In genomic region chr2:126886201-126886905, GRCh38 we compare ENCODE assay signal across 1 cellular context.
TF ChIP-seq lines count a peak whose summit lies in the region.

No MANE protein-coding gene starts in this region.

TF ChIP-seq in K562, 482 proteins besides CTCF, POLR2A, EP300 and RAD21 (continued from another document and continues in another):
- peak; percentile 41; the same call in 1 of the 2 replicates for TF ChIP-seq MTA3 (IDR thresholded peaks at IDR 0.05; ENCODE audit: borderline replicate concordance)
- TF ChIP-seq YBX1 (IDR thresholded peaks at IDR 0.05) = no peak
- TF ChIP-seq CTCFL (IDR thresholded peaks at IDR 0.05; ENCODE audit: borderline replicate concordance, insufficient read depth, low read depth, low read length, poor library complexity, severe bottlenecking) = peak; percentile 84
- no peak for TF ChIP-seq ZNF668 (CRISPR knock-in tag; IDR thresholded peaks at IDR 0.05)
- TF ChIP-seq TBP (optimal IDR thresholded peaks at IDR 0.05; ENCODE audit: low read depth, low read length) = no peak
- no peak for TF ChIP-seq ZNF395 (CRISPR knock-in tag; IDR thresholded peaks at IDR 0.05)
- no peak for TF ChIP-seq GTF3C2 (IDR thresholded peaks at IDR 0.05; ENCODE audit: borderline replicate concordance, extremely low read depth, insufficient read length)
- TF ChIP-seq U2AF1 (optimal IDR thresholded peaks at IDR 0.05; ENCODE audit: low read depth, low read length) = no peak
- no peak for TF ChIP-seq POLR3A (IDR thresholded peaks at IDR 0.05; ENCODE audit: borderline replicate concordance, extremely low read depth, insufficient read depth, insufficient read length)
- TF ChIP-seq ZBTB7A (IDR thresholded peaks at IDR 0.05; ENCODE audit: borderline replicate concordance, control insufficient read depth, low read depth, low read length) = peak; percentile 25; the same call in 1 of the 2 replicates
- peak; percentile 55; the same call in 1 of the 2 replicates for TF ChIP-seq TFAP4 (CRISPR knock-in tag; IDR thresholded peaks at IDR 0.05; ENCODE audit: borderline replicate concordance)
- TF ChIP-seq RBM14 (IDR thresholded peaks at IDR 0.05; ENCODE audit: borderline replicate concordance, insufficient read depth, low read depth, low read length) = no peak
- TF ChIP-seq SMARCE1 (IDR thresholded peaks at IDR 0.05) = 0 out of 2 replicates have a peak, but pooled peaks have one; percentile 23
- TF ChIP-seq ZFX (CRISPR knock-in tag; IDR thresholded peaks at IDR 0.05) = no peak
- no peak for TF ChIP-seq HLTF (IDR thresholded peaks at IDR 0.05)
- TF ChIP-seq KLF13 (tag; IDR thresholded peaks at IDR 0.05; ENCODE audit: borderline replicate concordance, low read depth) = peak; percentile 91; the same call in 1 of the 2 replicates
- TF ChIP-seq ZNF511 (CRISPR knock-in tag; IDR thresholded peaks at IDR 0.05) = no peak
- TF ChIP-seq RERE (CRISPR knock-in tag; IDR thresholded peaks at IDR 0.05; ENCODE audit: borderline replicate concordance) = no peak
- no peak for TF ChIP-seq ZNF830 (CRISPR knock-in tag; IDR thresholded peaks at IDR 0.05)
- peak; percentile 54; the same call in 1 of the 2 replicates for TF ChIP-seq CTBP1 (IDR thresholded peaks at IDR 0.05; ENCODE audit: borderline replicate concordance)
- TF ChIP-seq CXXC5 (CRISPR knock-in tag; IDR thresholded peaks at IDR 0.05) = peak; percentile 23; the same call in 1 of the 2 replicates
- no peak for TF ChIP-seq ZNF780A (CRISPR knock-in tag; IDR thresholded peaks at IDR 0.05)
- TF ChIP-seq SMC3 (conservative IDR thresholded peaks at IDR 0.05; ENCODE audit: insufficient read depth, low read depth, low read length) = peak; percentile 41; the same call in 1 of the 2 replicates
- no peak for TF ChIP-seq CLOCK (CRISPR knock-in tag; IDR thresholded peaks at IDR 0.05; ENCODE audit: borderline replicate concordance)
- TF ChIP-seq CBFA2T2 (conservative IDR thresholded peaks at IDR 0.05) = no peak
- no peak for TF ChIP-seq ZBTB8A (IDR thresholded peaks at IDR 0.05; ENCODE audit: partially characterized antibody)
- no peak for TF ChIP-seq ZNF253 (CRISPR knock-in tag; conservative IDR thresholded peaks at IDR 0.05)
- TF ChIP-seq ETS1 (conservative IDR thresholded peaks at IDR 0.05; ENCODE audit: control insufficient read depth, low read depth, low read length) = no peak
- TF ChIP-seq EP400 (IDR thresholded peaks at IDR 0.05) = no peak
- no peak for TF ChIP-seq FOXP1 (CRISPR knock-in tag; IDR thresholded peaks at IDR 0.05)
- TF ChIP-seq TCFL5 (CRISPR knock-in tag; conservative IDR thresholded peaks at IDR 0.05) = no peak
- TF ChIP-seq BDP1 (IDR thresholded peaks at IDR 0.05; ENCODE audit: insufficient read depth, insufficient read length) = no peak
- TF ChIP-seq POLR2AphosphoS5 (IDR thresholded peaks at IDR 0.05; ENCODE audit: control insufficient read depth, insufficient read depth, low read depth, low read length) = no peak
- TF ChIP-seq POLR2B (IDR thresholded peaks at IDR 0.05; ENCODE audit: low read depth, partially characterized antibody) = no peak
- TF ChIP-seq ZFP36 (IDR thresholded peaks at IDR 0.05; ENCODE audit: low read depth, low read length, partially characterized antibody) = peak; percentile 8
- no peak for TF ChIP-seq STAT6 (CRISPR knock-in tag; IDR thresholded peaks at IDR 0.05)
- no peak for TF ChIP-seq CHD2 (IDR thresholded peaks at IDR 0.05; ENCODE audit: low read depth, low read length)
- no peak for TF ChIP-seq DNMT1 (IDR thresholded peaks at IDR 0.05)
